Comparison of ENCODE assay signal across 22 cellular contexts in genomic region chr10:60921631-60922030, GRCh38. TPM values are rescaled to one million over a fixed set of nuclear protein-coding genes. Genes with fewer than 3 reads are reported as not detected.
DNase-seq lines count a peak whose midpoint lies in the region; ATAC-seq, FAIRE-seq and TF ChIP-seq lines count a peak whose summit lies in the region.
"Had no signal": no experiment of that assay in that cellular context is flagged by ENCODE, and none has a peak within 500 bp of the region (broad histone marks: within the 10 kb centered on the region; RNA-seq: fewer than 3 reads in every experiment).

No MANE protein-coding gene starts in this region.

- peaks cover 5% of the 10 kb centered on the region for H3K79me2 ChIP-seq in HepG2 (ENCODE audit: insufficient read depth, low read length)
- H3K79me2 ChIP-seq: parathyroid adenoma had no signal

- H3K36me3 ChIP-seq in HepG2 (replicated peaks in 1 of 2; ENCODE audit: control insufficient read depth in 1 of 2, insufficient read depth in 2 of 2, low read length in 2 of 2) (peaks cover 3 to 6% of the 10 kb centered on the region in 2 experiments), right lobe of liver (no peaks in the 10 kb centered on the region)
- H3K36me3 ChIP-seq: esophagus muscularis mucosa, suprapubic skin had no signal

- H3K9me3 Mint-ChIP-seq in glutamatergic neuron (ENCODE audit: unreplicated experiment), result no peaks in the 10 kb centered on the region
- H3K9me3 Mint-ChIP-seq in naive thymus-derived CD8-positive, alpha-beta T cell, result peaks cover 0 to 20% (median 1%) of the 10 kb centered on the region in 9 donors
- H3K9me3 Mint-ChIP-seq: natural killer cell treated with Interleukin-12 subunit alpha and Interleukin-12 subunit beta and Interleukin-15 and Interleukin-18, amount 100 ng/mL, for 72 hours had no signal

- POLR2A ChIA-PET in HepG2 (lab: Yijun Ruan, JAX), result no interaction called here
- POLR2A ChIA-PET in naive thymus-derived CD8-positive, alpha-beta T cell (lab: Charles Lee), result no interaction called here

- no peak for TF ChIP-seq RAD21 in HepG2 (CRISPR knock-in tag; IDR thresholded peaks at IDR 0.05)

- H3K27me3 Mint-ChIP-seq in glutamatergic neuron (ENCODE audit: unreplicated experiment), result peaks cover 4% of the 10 kb centered on the region
- peaks cover 0 to 8% (median 3%) of the 10 kb centered on the region in 5 donors for H3K27me3 Mint-ChIP-seq in naive thymus-derived CD8-positive, alpha-beta T cell

- intact Hi-C loops in HepG2 (cut with micrococcal nuclease; ENCODE audit: unreplicated experiment) (no loop called here), right lobe of liver (cut with DNase I) (no loop called here)

- TF ChIP-seq POLR2A in HepG2 (IDR thresholded peaks at IDR 0.05; ENCODE audit: insufficient read depth in 1 of 2, low read depth in 2 of 2, low read length in 2 of 2) (no peak), right lobe of liver (IDR thresholded peaks at IDR 0.05) (no peak)

- H3K4me1 ChIP-seq in HepG2 (ENCODE audit: insufficient read depth, low read length), result no peaks in the 10 kb centered on the region
- H3K4me1 ChIP-seq in right lobe of liver, result no peaks in the 10 kb centered on the region
- H3K4me1 ChIP-seq: parathyroid adenoma, sigmoid colon, suprapubic skin had no signal

- H2AFZ ChIP-seq in HepG2 (ENCODE audit: low read length), result no peak overlapping the region
- H2AFZ ChIP-seq: parathyroid adenoma had no signal

- H3K27ac ChIP-seq in HepG2 (ENCODE audit: extremely low read length, insufficient read depth, low read length) (no peak overlapping the region), right lobe of liver (no peak overlapping the region)
- H3K27ac ChIP-seq: esophagus muscularis mucosa, parathyroid adenoma, sigmoid colon, suprapubic skin had no signal

- peaks cover 7% of the 10 kb centered on the region for H3K4me1 Mint-ChIP-seq in glutamatergic neuron (ENCODE audit: low read depth, unreplicated experiment)
- peaks cover 0 to 15% (median 0%) of the 10 kb centered on the region in 4 donors for H3K4me1 Mint-ChIP-seq in naive thymus-derived CD8-positive, alpha-beta T cell

- peak overlapping the region; percentile 11 for H3K27ac Mint-ChIP-seq in glutamatergic neuron (ENCODE audit: unreplicated experiment)
- H3K27ac Mint-ChIP-seq in naive thymus-derived CD8-positive, alpha-beta T cell, result no peak overlapping the region
- H3K27ac Mint-ChIP-seq: CD8-positive, alpha-beta T cell; effector memory CD8-positive, alpha-beta T cell; IgD-negative memory B cell; natural killer cell treated with Interleukin-12 subunit alpha and Interleukin-12 subunit beta and Interleukin-15 and Interleukin-18, amount 100 ng/mL, for 72 hours had no signal

- TF ChIP-seq CTCF in HepG2 (CRISPR knock-in tag; IDR thresholded peaks at IDR 0.05) (no peak), right lobe of liver (IDR thresholded peaks at IDR 0.05) (no peak), glutamatergic neuron (IDR thresholded peaks at IDR 0.05; ENCODE audit: partially characterized antibody, unreplicated experiment) (no peak)

- no peak for TF ChIP-seq EP300 in HepG2 (IDR thresholded peaks at IDR 0.05; ENCODE audit: low read depth in 2 of 2, low read length in 2 of 2)
- no peak for TF ChIP-seq EP300 in HepG2 (CRISPR knock-in tag; IDR thresholded peaks at IDR 0.05; ENCODE audit: borderline replicate concordance)

- CTCF ChIA-PET in HepG2 (lab: Yijun Ruan, JAX; ENCODE audit: low intra/inter-chr PET ratio, low total read pairs), result no interaction called here

- H3K4me3 ChIP-seq in HepG2 (replicated peaks in 1 of 3; ENCODE audit: insufficient read depth in 1 of 3, low read depth in 2 of 3, low read length in 3 of 3) (no peak overlapping the region), right lobe of liver (no peak overlapping the region)
- H3K4me3 ChIP-seq: esophagus muscularis mucosa, sigmoid colon, suprapubic skin had no signal

- 69% methylated on average over 2 of the region's 2 CpGs for WGBS in HepG2 (ENCODE audit: low lambda C conversion rate)
- WGBS in right lobe of liver (ENCODE audit: insufficient coverage, low coverage, low lambda C conversion rate, missing lambda C conversion rate), result 44% methylated on average over 2 of the region's 2 CpGs

- H3K27me3 ChIP-seq in HepG2 (ENCODE audit: control insufficient read depth in 1 of 2, insufficient read depth in 2 of 2, low read length in 2 of 2) (no peaks in the 10 kb centered on the region), right lobe of liver (no peaks in the 10 kb centered on the region)
- H3K27me3 ChIP-seq: esophagus muscularis mucosa, sigmoid colon, suprapubic skin had no signal

- ATAC-seq in HepG2 (peak; percentile 41; the same call in 2 of the 3 replicates), right lobe of liver (no peak), GM19452 (IDR thresholded peaks at IDR 0.05; ENCODE audit: unreplicated experiment) (no peak)
- no peak for ATAC-seq in naive thymus-derived CD8-positive, alpha-beta T cell
- ATAC-seq: CD8-positive, alpha-beta T cell; effector memory CD8-positive, alpha-beta T cell; natural killer cell treated with Interleukin-12 subunit alpha and Interleukin-12 subunit beta and Interleukin-15 and Interleukin-18, amount 100 ng/mL, for 72 hours had no signal

- H3K9me3 ChIP-seq in HepG2 (ENCODE audit: low read length) (no peaks in the 10 kb centered on the region), right lobe of liver (no peaks in the 10 kb centered on the region)
- H3K9me3 ChIP-seq: esophagus muscularis mucosa, sigmoid colon, suprapubic skin had no signal

- H3K36me3 Mint-ChIP-seq in glutamatergic neuron (ENCODE audit: unreplicated experiment), result no peaks in the 10 kb centered on the region
- H3K36me3 Mint-ChIP-seq in naive thymus-derived CD8-positive, alpha-beta T cell, result no peaks in the 10 kb centered on the region
- H3K36me3 Mint-ChIP-seq: CD8-positive, alpha-beta T cell; natural killer cell treated with Interleukin-12 subunit alpha and Interleukin-12 subunit beta and Interleukin-15 and Interleukin-18, amount 100 ng/mL, for 72 hours had no signal

- no peak for FAIRE-seq in HepG2 (lab: Jason Lieb, UNC)
- FAIRE-seq: GM18507 had no signal

- no peak overlapping the region for H3K9ac ChIP-seq in HepG2 (ENCODE audit: insufficient read depth, low read depth, low read length)
- H3K9ac ChIP-seq: parathyroid adenoma had no signal

- no peak overlapping the region for H3K4me2 ChIP-seq in HepG2 (ENCODE audit: low read depth, low read length)

- no TSS peak for BruUV-seq in HepG2 (replicated peaks; lab: Mats Ljungman, UMichigan)

- DNase-seq in HepG2 (ENCODE audit: low spot score) (no peak), right lobe of liver (no peak), NCI-H2171 treated with DMSO at 0.1 percent for 48 hours (lab: John Stamatoyannopoulos, UW) (peak; percentile 87), glutamatergic neuron (peak; percentile 27), SW 1271 (lab: John Stamatoyannopoulos, UW) (no peak)
- no peak for DNase-seq in naive thymus-derived CD8-positive, alpha-beta T cell
- DNase-seq: activated CD4-positive, alpha-beta T cell treated with anti-CD3 and anti-CD28 coated beads, Interleukin-2, amount 50 U/mL, for 4 hours; activated CD8-positive, alpha-beta memory T cell treated with anti-CD3 and anti-CD28 coated beads, Interleukin-2, amount 50 U/mL, for 48 hours; activated effector memory CD4-positive, alpha-beta T cell treated with Interleukin-2 at 50 U/mL for 16 hours; CD8-positive, alpha-beta T cell; effector memory CD8-positive, alpha-beta T cell; NCI-H1930; NCI-H510A treated with DMSO at 0.1 percent for 48 hours; sigmoid colon had no signal

- in situ Hi-C loops in HepG2 (cut with HindIII; ENCODE audit: extremely low pct_ligation_motif_present, low pct_unique_long_range_greater_than_20kb), result no loop called here

- H3K4me3 Mint-ChIP-seq in glutamatergic neuron (ENCODE audit: unreplicated experiment), result no peak overlapping the region
- no peak overlapping the region for H3K4me3 Mint-ChIP-seq in naive thymus-derived CD8-positive, alpha-beta T cell
- H3K4me3 Mint-ChIP-seq: CD8-positive, alpha-beta T cell; effector memory CD8-positive, alpha-beta T cell; IgD-negative memory B cell; natural killer cell treated with Interleukin-12 subunit alpha and Interleukin-12 subunit beta and Interleukin-15 and Interleukin-18, amount 100 ng/mL, for 72 hours had no signal

- no peaks in the 10 kb centered on the region for H4K20me1 ChIP-seq in HepG2 (ENCODE audit: insufficient read depth, low read length)

TF ChIP-seq in HepG2, 621 proteins besides CTCF, POLR2A, EP300 and RAD21:
- TF ChIP-seq NONO (IDR thresholded peaks at IDR 0.05), result no peak
- no peak for TF ChIP-seq NONO (CRISPR knock-in tag; conservative IDR thresholded peaks at IDR 0.05)
TF ChIP-seq in HepG2: peak in this region for 0.

RNA-seq across cellular contexts. Expression of gene RHOBTB1, which starts 22.4 kb away (rescaled TPM):
- 59.5 and 80.6 TPM in 2 replicates for total RNA-seq in HepG2 (2016; rRNA removed; fragmentation: Illumina TruSeq; extraction: Trizol)
- 7.7 and 10.8 TPM in 2 replicates for total RNA-seq in HepG2 (2016; cell fraction: cytosol; rRNA removed; fragmentation: Illumina TruSeq; extraction: Trizol; ENCODE audit: low read depth)
- 59.9 and 79.4 TPM in 2 replicates for total RNA-seq in HepG2 (2016; cell fraction: insoluble cytoplasmic fraction; rRNA removed; fragmentation: Illumina TruSeq; extraction: Trizol)
- total RNA-seq in HepG2 (2016; cell fraction: membrane; rRNA removed; fragmentation: Illumina TruSeq; extraction: Trizol), result 31.0 and 34.2 TPM in 2 replicates
- 53.4 and 63.5 TPM in 2 replicates for total RNA-seq in HepG2 (2016; cell fraction: nucleus; rRNA removed; fragmentation: Illumina TruSeq; extraction: Trizol)
- 13.0 and 18.8 TPM in 2 replicates for polyA plus RNA-seq in HepG2 (2011; rRNA removed)
- polyA plus RNA-seq in HepG2 (2011; cell fraction: cytosol; rRNA removed), result 11.3 and 11.5 TPM in 2 replicates
- 27.3 and 37.7 TPM in 2 replicates for polyA plus RNA-seq in HepG2 (2011; cell fraction: nucleus; rRNA removed)
- polyA plus RNA-seq in HepG2 (2012), result 10.7 and 10.9 TPM in 2 replicates
- polyA plus RNA-seq in HepG2 (2016; cell fraction: cytosol; fragmentation: Illumina TruSeq; extraction: Trizol; ENCODE audit: low read depth), result 4.3 and 4.9 TPM in 2 replicates
- 57.8 and 61.6 TPM in 2 replicates for polyA plus RNA-seq in HepG2 (2016; cell fraction: insoluble cytoplasmic fraction; fragmentation: Illumina TruSeq; extraction: Trizol; ENCODE audit: low read depth)
- polyA plus RNA-seq in HepG2 (2016; cell fraction: membrane; fragmentation: Illumina TruSeq; extraction: Trizol; ENCODE audit: low read depth), result 14.8 and 14.9 TPM in 2 replicates
- polyA plus RNA-seq in HepG2 (2016; cell fraction: nucleus; fragmentation: Illumina TruSeq; extraction: Trizol; ENCODE audit: insufficient read depth, low read depth), result 58.3 and 64.1 TPM in 2 replicates
- 19.3 and 21.6 TPM in 2 replicates for polyA minus RNA-seq in HepG2 (2011; rRNA and poly(A)+ RNA removed; ENCODE audit: low replicate concordance)
- polyA minus RNA-seq in HepG2 (2011; cell fraction: cytosol; rRNA and poly(A)+ RNA removed), result 8.8 and 15.0 TPM in 2 replicates
- polyA minus RNA-seq in HepG2 (2011; cell fraction: nucleus; rRNA and poly(A)+ RNA removed), result 37.7 and 46.2 TPM in 2 replicates
- total RNA-seq in right lobe of liver, result 1 to 10 TPM; 3.0 to 5.4 (median 4.4) TPM
- total RNA-seq in glutamatergic neuron (ENCODE audit: unreplicated experiment), result 14.4 TPM
- under 1 TPM in 1 of 2 experiments, not detected in 1; 0.33 TPM for total RNA-seq in naive thymus-derived CD8-positive, alpha-beta T cell
- polyA plus RNA-seq in naive thymus-derived CD8-positive, alpha-beta T cell, result not detected
- total RNA-seq: CD8-positive, alpha-beta T cell; T-helper 2 cell treated with Interferon-gamma antibody and Interleukin-4, amounts not matched to agents 100 ng/mL and 5 ng/mL, for 36 hours had no signal

Comparison
In these comparisons a context has a peak if more than half of its experiments do, and no peak if none do; other contexts are left out.
1. DNase-seq: peak in NCI-H2171 treated with DMSO at 0.1 percent for 48 hours (single experiment) and glutamatergic neuron (single experiment); none in HepG2 (single experiment), right lobe of liver (0 of 3), naive thymus-derived CD8-positive, alpha-beta T cell (0 of 10) and SW 1271 (0 of 2).